8 cellular contexts compared by ENCODE assay signal in genomic region chr14:21092147-21093011, GRCh38. TPM values are rescaled to one million over a fixed set of nuclear protein-coding genes. Genes with fewer than 3 reads are reported as not detected.
DNase-seq lines count a peak whose midpoint lies in the region; ATAC-seq lines count a peak whose summit lies in the region.

No MANE protein-coding gene starts in this region.

- H3K27me3 Mint-ChIP-seq in CD4-positive, CD25-positive, alpha-beta regulatory T cell, result peaks cover 6% of the 10 kb centered on the region

- H3K9me3 Mint-ChIP-seq in CD4-positive, CD25-positive, alpha-beta regulatory T cell, result no peaks in the 10 kb centered on the region

- H3K27ac ChIP-seq in CD4-positive, CD25-positive, alpha-beta regulatory T cell (ENCODE audit: insufficient read depth, low read length, poor library complexity, severe bottlenecking), result no peak overlapping the region

- H3K36me3 ChIP-seq in CD4-positive, CD25-positive, alpha-beta regulatory T cell (ENCODE audit: control insufficient read depth, insufficient read depth, low read length), result no peaks in the 10 kb centered on the region

- H3K4me3 Mint-ChIP-seq in CD4-positive, CD25-positive, alpha-beta regulatory T cell, result peak overlapping the region in 1 of 4 donors; percentile 7

- no peaks in the 10 kb centered on the region for H3K27me3 ChIP-seq in CD4-positive, CD25-positive, alpha-beta regulatory T cell (ENCODE audit: control insufficient read depth, insufficient read depth, low read length)

- peak; percentile 88 for ATAC-seq in CD4-positive, CD25-positive, alpha-beta regulatory T cell (ENCODE audit: low read depth in 2 of 2)
- ATAC-seq in HG03439 (IDR thresholded peaks at IDR 0.05; ENCODE audit: unreplicated experiment), result peak; percentile 88

- peaks cover 0 to 37% (median 20%) of the 10 kb centered on the region in 4 donors for H3K4me1 Mint-ChIP-seq in CD4-positive, CD25-positive, alpha-beta regulatory T cell

- DNase-seq in CD4-positive, CD25-positive, alpha-beta regulatory T cell, result peak; percentile 80 to 91 (median 88)
- peak; percentile 96 for DNase-seq in GM19240 (ENCODE audit: insufficient read length, low spot score)
- DNase-seq in SHP77 treated with DMSO at 0.1 percent for 48 hours (lab: John Stamatoyannopoulos, UW), result peak; percentile 34
- peak; percentile 92 for DNase-seq in activated gamma-delta T cell treated with Interleukin-2 at 50 U/mL for 16 hours
- DNase-seq in globus pallidus (ENCODE audit: low spot score), result peak; percentile 63
- DNase-seq in pons (ENCODE audit: low spot score), result peak; percentile 28
- peak; percentile 87 for DNase-seq in ureter (ENCODE audit: low spot score)

- H3K36me3 Mint-ChIP-seq in CD4-positive, CD25-positive, alpha-beta regulatory T cell, result peaks cover 3% of the 10 kb centered on the region

- no peak overlapping the region for H3K4me3 ChIP-seq in CD4-positive, CD25-positive, alpha-beta regulatory T cell (ENCODE audit: low read depth, low read length)

- peak overlapping the region in 2 of 3 donors; percentile 67 to 88 for H3K27ac Mint-ChIP-seq in CD4-positive, CD25-positive, alpha-beta regulatory T cell

- no peaks in the 10 kb centered on the region for H3K9me3 ChIP-seq in CD4-positive, CD25-positive, alpha-beta regulatory T cell (ENCODE audit: control insufficient read depth in 2 of 2, low read length in 2 of 2)

- peaks cover 18% of the 10 kb centered on the region for H3K4me1 ChIP-seq in CD4-positive, CD25-positive, alpha-beta regulatory T cell (ENCODE audit: control insufficient read depth, insufficient read depth, low read length, poor library complexity, severe bottlenecking)

RNA-seq across cellular contexts. Expression of gene ZNF219, which starts 6.1 kb away (rescaled TPM):
- total RNA-seq in CD4-positive, CD25-positive, alpha-beta regulatory T cell, result 5.0 TPM
- polyA plus RNA-seq in CD4-positive, CD25-positive, alpha-beta regulatory T cell, result 1 to 10 TPM; 1.1 to 1.9 (median 1.3) TPM
- 47.2 TPM for total RNA-seq in ureter

RNA-seq across cellular contexts. Expression of gene TMEM253, which starts 8.5 kb away (rescaled TPM):
- total RNA-seq in CD4-positive, CD25-positive, alpha-beta regulatory T cell, result not detected
- not detected for polyA plus RNA-seq in CD4-positive, CD25-positive, alpha-beta regulatory T cell
- 1.6 TPM for total RNA-seq in ureter

RNA-seq across cellular contexts. Expression of gene ARHGEF40, which starts 22.3 kb away (rescaled TPM):
- 7.4 TPM for total RNA-seq in CD4-positive, CD25-positive, alpha-beta regulatory T cell
- under 1 TPM in 2 of 4 donors, not detected in 2; 0.07 to 0.64 TPM for polyA plus RNA-seq in CD4-positive, CD25-positive, alpha-beta regulatory T cell
- 41.2 TPM for total RNA-seq in ureter

RNA-seq across cellular contexts. Expression of gene RNASE8, which starts 34.8 kb away (rescaled TPM):
- total RNA-seq in CD4-positive, CD25-positive, alpha-beta regulatory T cell, result not detected
- not detected for polyA plus RNA-seq in CD4-positive, CD25-positive, alpha-beta regulatory T cell
- not detected for total RNA-seq in ureter

RNA-seq across cellular contexts. Expression of gene RNASE7, which starts 50.2 kb away (rescaled TPM):
- not detected for total RNA-seq in CD4-positive, CD25-positive, alpha-beta regulatory T cell
- polyA plus RNA-seq in CD4-positive, CD25-positive, alpha-beta regulatory T cell, result not detected
- total RNA-seq in ureter, result 0.94 TPM

Comparison
In these comparisons a context has a peak if more than half of its experiments do, and no peak if none do; other contexts are left out.
1. DNase-seq: peak in every context shown above with its lines; median percentile 96 in GM19240; 92 in activated gamma-delta T cell treated with Interleukin-2 at 50 U/mL for 16 hours; 88 in CD4-positive, CD25-positive, alpha-beta regulatory T cell; 87 in ureter; 63 in globus pallidus; 34 in SHP77 treated with DMSO at 0.1 percent for 48 hours; 28 in pons.